In genomic region chr4:82372502-82372873, GRCh38 we compare ENCODE assay signal across 8 cellular contexts. TPM values are rescaled to one million over a fixed set of nuclear protein-coding genes. Genes with fewer than 3 reads are reported as not detected.
DNase-seq lines count a peak whose midpoint lies in the region; ATAC-seq and TF ChIP-seq lines count a peak whose summit lies in the region.

No MANE protein-coding gene starts in this region.

- ATAC-seq in HG03571 (IDR thresholded peaks at IDR 0.05; ENCODE audit: unreplicated experiment) = no peak

- DNase-seq in AG08396 (ENCODE audit: low spot score) (peak; percentile 33), HCEC 1CT (peak; percentile 8), RPMI7951 (ENCODE audit: low read depth) (peak; percentile 29), adipocyte (ENCODE audit: low read depth) (peak; percentile 67), hippocampal formation (lab: John Stamatoyannopoulos, UW) (peak; percentile 15 to 30), retinal pigment epithelial cell (ENCODE audit: low read depth) (no peak), T1000 (lab: John Stamatoyannopoulos, UW) (no peak)

- TF ChIP-seq CTCF in retinal pigment epithelial cell (conservative IDR thresholded peaks at IDR 0.05; ENCODE audit: low read depth, low read length) = no peak

- peaks cover 14% of the 10 kb centered on the region for H3K36me3 ChIP-seq in adipocyte (ENCODE audit: control insufficient read depth, insufficient read depth, low read length, severe bottlenecking)

- H3K27me3 ChIP-seq in adipocyte (replicated peaks; ENCODE audit: control insufficient read depth, insufficient read depth, low read length) = no peaks in the 10 kb centered on the region

- peak overlapping the region; percentile 98 for H3K9ac ChIP-seq in adipocyte (ENCODE audit: low read length)

- no peaks in the 10 kb centered on the region for H3K9me3 ChIP-seq in adipocyte (ENCODE audit: control insufficient read depth, low read length)

- H3K4me1 ChIP-seq in adipocyte (ENCODE audit: control insufficient read depth, insufficient read depth, low read length) = peaks cover 37% of the 10 kb centered on the region

- H3K4me3 ChIP-seq in adipocyte (ENCODE audit: low read length) (peak overlapping the region; percentile 89), retinal pigment epithelial cell (ENCODE audit: low read length) (peak overlapping the region; percentile 96)

RNA-seq across cellular contexts. Expression of gene HNRNPD, which starts 1.3 kb away (rescaled TPM):
- total RNA-seq in RPMI7951 (2014; rRNA removed; shearing (Covaris generic)) = 40.6 and 47.3 TPM in 2 replicates

RNA-seq across cellular contexts. Expression of gene HNRNPDL, which starts 57.8 kb away (rescaled TPM):
- 224 and 227 TPM in 2 replicates for total RNA-seq in RPMI7951 (2014; rRNA removed; shearing (Covaris generic))

RNA-seq across cellular contexts. Expression of gene ENOPH1, which starts 57.9 kb away (rescaled TPM):
- 41.4 and 47.8 TPM in 2 replicates for total RNA-seq in RPMI7951 (2014; rRNA removed; shearing (Covaris generic))

Comparison
In these comparisons a context has a peak if more than half of its experiments do, and no peak if none do; other contexts are left out.
1. DNase-seq: peak in AG08396 (single experiment), HCEC 1CT (single experiment), RPMI7951 (single experiment), adipocyte (single experiment) and hippocampal formation (2 of 2); none in retinal pigment epithelial cell (single experiment) and T1000 (single experiment).